In genomic region chr10:70404906-70405824, GRCh38 we compare ENCODE assay signal across 8 cellular contexts. TPM values are rescaled to one million over a fixed set of nuclear protein-coding genes. Genes with fewer than 3 reads are reported as not detected.
DNase-seq lines count a peak whose midpoint lies in the region; ATAC-seq lines count a peak whose summit lies in the region.

No MANE protein-coding gene starts in this region.

- peak in 2 of 3 experiments; percentile 24 to 44 for DNase-seq in NCI-H1417 (lab: John Stamatoyannopoulos, UW)
- no peak for DNase-seq in NCI-H1417 treated with DMSO at 0.1 percent for 48 hours (lab: John Stamatoyannopoulos, UW)
- DNase-seq in HT-29 (ENCODE audit: low spot score), result peak; percentile 78
- DNase-seq in SW 1271 (lab: John Stamatoyannopoulos, UW), result peak; percentile 13 to 62
- peak; percentile 14 for DNase-seq in central memory CD4-positive, alpha-beta T cell
- DNase-seq in iris pigment epithelial cell (ENCODE audit: low read depth), result peak; percentile 99

- ATAC-seq in GM18868 (IDR thresholded peaks at IDR 0.05; ENCODE audit: unreplicated experiment), result no peak

- peak overlapping the region; percentile 86 to 100 (median 94) for H3K4me3 ChIP-seq in skin epidermis

- H3K27ac ChIP-seq in skin epidermis, result peak overlapping the region; percentile 89 to 99 (median 96)

RNA-seq across cellular contexts. Expression of gene EIF4EBP2, which starts 1.2 kb away (rescaled TPM):
- total RNA-seq in HT-29 (2014; rRNA removed; shearing (Covaris generic)), result 15.8 and 17.7 TPM in 2 replicates

RNA-seq across cellular contexts. Expression of gene LRRC20, which starts 22.7 kb away (rescaled TPM):
- total RNA-seq in HT-29 (2014; rRNA removed; shearing (Covaris generic)), result 36.0 and 40.7 TPM in 2 replicates

RNA-seq across cellular contexts. Expression of gene NODAL, which starts 36.3 kb away (rescaled TPM):
- total RNA-seq in HT-29 (2014; rRNA removed; shearing (Covaris generic)), result not detected in 2 replicates
